ENCODE assay signal across 21 cellular contexts in genomic region chr15:39888243-39888642, GRCh38. TPM values are rescaled to one million over a fixed set of nuclear protein-coding genes. Genes with fewer than 3 reads are reported as not detected.
DNase-seq lines count a peak whose midpoint lies in the region; ATAC-seq and TF ChIP-seq lines count a peak whose summit lies in the region.
"Had no signal": no experiment of that assay in that cellular context is flagged by ENCODE, and none has a peak within 500 bp of the region (broad histone marks: within the 10 kb centered on the region; RNA-seq: fewer than 3 reads in every experiment).

No MANE protein-coding gene starts in this region.

- WGBS in stomach, 5 donors, result 35 to 68% (median 54%) methylated on average over 1 of the region's 1 CpG

- TF ChIP-seq EP300 in stomach (IDR thresholded peaks at IDR 0.05), result no peak

- H3K4me1 Mint-ChIP-seq in HFFc6 (ENCODE audit: low read depth), result peaks cover 69% of the 10 kb centered on the region
- H3K4me1 Mint-ChIP-seq: activated naive CD8-positive, alpha-beta T cell treated with anti-CD3 and anti-CD28 coated beads for 36 hours; activated T-helper 17 cell treated with anti-CD3 and anti-CD28 coated beads, Interleukin-2, amount 50 U/mL, for 72 hours had no signal

- ATAC-seq in left lobe of liver (peak; percentile 37), HG03175 (IDR thresholded peaks at IDR 0.05; ENCODE audit: unreplicated experiment) (no peak), HG03196 (IDR thresholded peaks at IDR 0.05; ENCODE audit: unreplicated experiment) (no peak)
- ATAC-seq: activated T-helper 17 cell treated with anti-CD3 and anti-CD28 coated beads, Interleukin-2, amount 50 U/mL, for 72 hours; T-helper 17 cell had no signal

- H3K4me2 ChIP-seq in skeletal muscle satellite cell (ENCODE audit: low read length), result peak overlapping the region; percentile 15

- H3K27me3 ChIP-seq in skeletal muscle satellite cell (ENCODE audit: control insufficient read depth, insufficient read depth, low read length) (no peaks in the 10 kb centered on the region), stomach (no peaks in the 10 kb centered on the region)
- H3K27me3 ChIP-seq: Peyer's patch, tibial artery had no signal

- H3K27ac Mint-ChIP-seq in HFFc6, result peak overlapping the region; percentile 31
- H3K27ac Mint-ChIP-seq: activated naive CD8-positive, alpha-beta T cell treated with anti-CD3 and anti-CD28 coated beads for 36 hours; activated T-helper 17 cell treated with anti-CD3 and anti-CD28 coated beads, Interleukin-2, amount 50 U/mL, for 72 hours; stimulated activated naive CD8-positive, alpha-beta T cell treated with anti-CD3 and anti-CD28 coated beads, Interleukin-15, Interleukin-2, amounts not matched to agents 100 ng/mL and 50 ng/mL, for 24 hours; T-helper 17 cell had no signal

- DNase-seq in HFFc6, result no peak
- DNase-seq in left lobe of liver (ENCODE audit: low spot score), result no peak
- no peak for DNase-seq in stomach
- no peak for DNase-seq in NCI-H82 (lab: John Stamatoyannopoulos, UW)
- DNase-seq: activated CD4-positive, alpha-beta T cell treated with anti-CD3 and anti-CD28 coated beads, Interleukin-2, amount 50 U/mL, for 1 hour; activated naive CD8-positive, alpha-beta T cell treated with anti-CD3 and anti-CD28 coated beads for 36 hours; GOT3; heart right ventricle; NCI-H2081 treated with DMSO at 0.1 percent for 48 hours; NCI-H446; NK-92 treated with Interleukin-12 subunit alpha and Interleukin-12 subunit beta, amount 100 ng/mL, for 24 hours; stimulated activated CD4-positive, alpha-beta T cell treated with anti-CD3 and anti-CD28 coated beads, Interleukin-12 subunit alpha, Interleukin-12 subunit beta, amount 100 ng/mL, for 4 hours; T-helper 17 cell had no signal

- H3K36me3 Mint-ChIP-seq in HFFc6 (ENCODE audit: low read depth), result peaks cover 15% of the 10 kb centered on the region
- H3K36me3 Mint-ChIP-seq: activated naive CD8-positive, alpha-beta T cell treated with anti-CD3 and anti-CD28 coated beads for 36 hours had no signal

- TF ChIP-seq CTCF in HFFc6 (IDR thresholded peaks at IDR 0.05) (no peak), VCaP (conservative IDR thresholded peaks at IDR 0.05) (no peak), stomach (IDR thresholded peaks at IDR 0.05) (no peak)

- H3K4me1 ChIP-seq in skeletal muscle satellite cell (ENCODE audit: control insufficient read depth, insufficient read depth, low read length) (peaks cover 15% of the 10 kb centered on the region), stomach (peaks cover 4 to 30% (median 9%) of the 10 kb centered on the region in 4 donors)
- H3K4me1 ChIP-seq: heart right ventricle had no signal

- no peaks in the 10 kb centered on the region for H3K27me3 Mint-ChIP-seq in HFFc6 (ENCODE audit: insufficient read depth)

- no peaks in the 10 kb centered on the region for H3K9me3 ChIP-seq in skeletal muscle satellite cell (replicated peaks; ENCODE audit: low read length)
- H3K9me3 ChIP-seq in stomach, result no peaks in the 10 kb centered on the region
- H3K9me3 ChIP-seq: heart right ventricle, Peyer's patch, tibial artery had no signal

- H3K27ac ChIP-seq in VCaP, result peak overlapping the region; percentile 72
- no peak overlapping the region for H3K27ac ChIP-seq in stomach
- H3K27ac ChIP-seq: heart right ventricle, Peyer's patch, tibial artery had no signal

- H3K36me3 ChIP-seq in skeletal muscle satellite cell (ENCODE audit: insufficient read depth, low read length) (no peaks in the 10 kb centered on the region), stomach (no peaks in the 10 kb centered on the region)
- H3K36me3 ChIP-seq: heart right ventricle, Peyer's patch, tibial artery had no signal

- no peaks in the 10 kb centered on the region for H3K9me3 Mint-ChIP-seq in HFFc6
- H3K9me3 Mint-ChIP-seq: activated naive CD8-positive, alpha-beta T cell treated with anti-CD3 and anti-CD28 coated beads for 36 hours; activated T-helper 17 cell treated with anti-CD3 and anti-CD28 coated beads, Interleukin-2, amount 50 U/mL, for 72 hours; stimulated activated naive CD8-positive, alpha-beta T cell treated with anti-CD3 and anti-CD28 coated beads, Interleukin-15, Interleukin-2, amounts not matched to agents 100 ng/mL and 50 ng/mL, for 24 hours had no signal

- no peak overlapping the region for H3K4me3 Mint-ChIP-seq in HFFc6
- H3K4me3 Mint-ChIP-seq: activated naive CD8-positive, alpha-beta T cell treated with anti-CD3 and anti-CD28 coated beads for 36 hours; activated T-helper 17 cell treated with anti-CD3 and anti-CD28 coated beads, Interleukin-2, amount 50 U/mL, for 72 hours; stimulated activated naive CD8-positive, alpha-beta T cell treated with anti-CD3 and anti-CD28 coated beads, Interleukin-15, Interleukin-2, amounts not matched to agents 100 ng/mL and 50 ng/mL, for 24 hours; T-helper 17 cell had no signal

- H3K4me3 ChIP-seq in skeletal muscle satellite cell (ENCODE audit: low read length) (no peak overlapping the region), stomach (no peak overlapping the region)
- H3K4me3 ChIP-seq: heart right ventricle, Peyer's patch, tibial artery had no signal

- H3K9ac ChIP-seq in skeletal muscle satellite cell (ENCODE audit: low read depth, low read length), result peak overlapping the region; percentile 17

- intact Hi-C loops in stomach (cut with DNase I; ENCODE audit: low total_unique reads), result no loop called here

- no peak for TF ChIP-seq POLR2A in stomach (IDR thresholded peaks at IDR 0.05)

RNA-seq across cellular contexts. Expression of gene GPR176, which starts 31.8 kb away (rescaled TPM):
- 100 to 1,000 TPM; 151 to 193 (median 169) TPM for total RNA-seq in HFFc6 (2021; fragmentation: NEBNext Ultra II Directional; extraction: Animal tissue kit (Norgen Biotek cat#: 25700))
- total RNA-seq in left lobe of liver, result 0.88 TPM
- total RNA-seq in skeletal muscle satellite cell (2012; rRNA removed), result 54.2 TPM in 2 replicates
- total RNA-seq in stomach, result 10 to 100 TPM in 1 of 5 donors, 1 to 10 TPM in 2, under 1 TPM in 1, not detected in 1; 0.29 to 10.1 (median 3.7) TPM
- polyA plus RNA-seq in stomach, result 1 to 10 TPM in 1 of 3 donors, under 1 TPM in 2; 0.65 to 2.2 (median 0.76) TPM
- total RNA-seq: T-helper 17 cell had no signal

RNA-seq across cellular contexts. Expression of gene EIF2AK4, which starts 45.7 kb away (rescaled TPM):
- total RNA-seq in HFFc6 (2021; fragmentation: NEBNext Ultra II Directional; extraction: Animal tissue kit (Norgen Biotek cat#: 25700)), result 10 to 100 TPM; 85.6 to 94.3 (median 90.1) TPM
- total RNA-seq in left lobe of liver (12.4 TPM), stomach (10 to 100 TPM; 34.2 to 64.9 (median 46.0) TPM)
- total RNA-seq in skeletal muscle satellite cell (2012; rRNA removed), result 53.5 and 61.6 TPM in 2 replicates
- 10 to 100 TPM; 18.3 to 35.3 (median 24.8) TPM for polyA plus RNA-seq in stomach

Comparison
In these comparisons a context has a peak if more than half of its experiments do, and no peak if none do; other contexts are left out.
1. RNA of gene GPR176, which starts 31.8 kb away (total RNA-seq): 151 to 193 TPM in HFFc6; 0.29 to 10.1 TPM in stomach and 0.88 TPM in left lobe of liver (single experiment); every median in the first group is over 10 times any median in the second.